1 cellular context compared by ENCODE assay signal in genomic region chr11:18394300-18394927, GRCh38.
TF ChIP-seq lines count a peak whose summit lies in the region.

Gene LDHA, plus strand, starts transcription at chr11:18394563. Its CDS starts 2,280 bp downstream, at chr11:18396843.

TF ChIP-seq in K562, 482 proteins besides CTCF, POLR2A, EP300 and RAD21 (continued from another document and continues in another):
- TF ChIP-seq, protein P1, sequence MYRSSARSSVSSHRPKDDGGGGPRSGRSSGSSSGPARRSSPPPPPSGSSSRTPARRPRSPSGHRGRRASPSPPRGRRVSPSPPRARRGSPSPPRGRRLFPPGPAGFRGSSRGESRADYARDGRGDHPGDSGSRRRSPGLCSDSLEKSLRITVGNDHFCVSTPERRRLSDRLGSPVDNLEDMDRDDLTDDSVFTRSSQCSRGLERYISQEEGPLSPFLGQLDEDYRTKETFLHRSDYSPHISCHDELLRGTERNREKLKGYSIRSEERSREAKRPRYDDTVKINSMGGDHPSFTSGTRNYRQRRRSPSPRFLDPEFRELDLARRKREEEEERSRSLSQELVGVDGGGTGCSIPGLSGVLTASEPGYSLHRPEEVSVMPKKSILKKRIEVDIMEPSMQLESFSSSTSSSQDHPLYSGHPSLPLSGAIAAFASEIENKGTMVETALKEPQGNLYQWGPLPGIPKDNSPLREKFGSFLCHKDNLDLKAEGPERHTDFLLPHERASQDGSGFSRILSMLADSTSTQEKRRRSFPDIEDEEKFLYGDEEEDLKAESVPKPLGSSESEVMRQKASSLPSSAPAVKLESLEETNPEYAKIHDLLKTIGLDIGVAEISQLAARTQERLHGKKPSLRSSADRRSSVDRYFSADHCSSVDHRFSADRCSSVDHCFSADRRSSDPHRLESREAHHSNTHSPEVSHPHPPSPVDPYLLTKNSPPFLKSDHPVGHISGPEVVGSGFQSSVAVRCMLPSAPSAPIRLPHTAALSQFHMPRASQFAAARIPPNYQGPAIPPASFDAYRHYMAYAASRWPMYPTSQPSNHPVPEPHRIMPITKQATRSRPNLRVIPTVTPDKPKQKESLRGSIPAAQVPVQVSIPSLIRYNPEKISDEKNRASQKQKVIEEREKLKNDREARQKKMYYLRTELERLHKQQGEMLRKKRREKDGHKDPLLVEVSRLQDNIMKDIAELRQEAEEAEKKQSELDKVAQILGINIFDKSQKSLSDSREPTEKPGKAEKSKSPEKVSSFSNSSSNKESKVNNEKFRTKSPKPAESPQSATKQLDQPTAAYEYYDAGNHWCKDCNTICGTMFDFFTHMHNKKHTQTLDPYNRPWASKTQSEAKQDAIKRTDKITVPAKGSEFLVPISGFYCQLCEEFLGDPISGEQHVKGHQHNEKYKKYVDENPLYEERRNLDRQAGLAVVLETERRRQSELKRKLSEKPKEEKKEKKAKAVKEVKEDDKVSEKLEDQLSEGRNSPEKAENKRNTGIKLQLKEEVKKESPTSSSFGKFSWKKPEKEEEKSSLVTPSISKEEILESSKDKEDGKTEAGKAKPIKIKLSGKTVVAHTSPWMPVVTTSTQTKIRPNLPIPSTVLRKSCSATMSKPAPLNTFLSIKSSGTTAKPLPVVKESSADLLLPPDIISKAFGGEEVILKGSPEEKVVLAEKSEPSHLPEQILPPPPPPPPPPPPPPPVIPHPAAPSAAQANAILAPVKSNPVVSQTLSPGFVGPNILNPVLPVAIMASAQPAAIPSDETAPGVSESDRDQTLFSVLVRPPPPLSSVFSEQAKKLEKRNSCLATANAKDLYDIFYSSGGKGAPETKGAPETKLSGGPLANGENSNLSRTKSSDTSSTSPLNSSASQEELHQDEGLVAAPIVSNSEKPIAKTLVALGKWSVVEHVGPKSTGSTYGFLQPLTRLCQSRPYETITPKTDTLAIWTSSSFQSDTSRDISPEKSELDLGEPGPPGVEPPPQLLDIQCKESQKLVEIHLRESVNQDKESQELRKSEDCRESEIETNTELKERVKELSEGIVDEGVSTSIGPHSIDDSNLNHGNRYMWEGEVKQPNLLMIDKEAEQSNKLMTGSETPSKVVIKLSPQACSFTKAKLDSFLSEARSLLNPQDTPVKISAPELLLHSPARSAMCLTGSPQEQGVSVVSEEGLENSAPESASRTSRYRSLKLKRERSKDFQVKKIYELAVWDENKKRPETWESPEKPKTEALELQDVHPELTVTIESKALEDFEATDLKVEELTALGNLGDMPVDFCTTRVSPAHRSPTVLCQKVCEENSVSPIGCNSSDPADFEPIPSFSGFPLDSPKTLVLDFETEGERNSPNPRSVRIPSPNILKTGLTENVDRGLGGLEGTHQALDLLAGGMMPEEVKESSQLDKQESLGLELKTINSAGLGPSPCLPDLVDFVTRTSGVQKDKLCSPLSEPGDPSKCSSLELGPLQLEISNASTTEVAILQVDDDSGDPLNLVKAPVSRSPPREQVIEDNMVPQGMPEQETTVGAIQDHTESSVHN (IDR thresholded peaks at IDR 0.05; ENCODE audit: borderline replicate concordance in 1 of 2, low read depth in 1 of 2), result no peak
- TF ChIP-seq NKRF (IDR thresholded peaks at IDR 0.05; ENCODE audit: borderline replicate concordance) (peak; percentile 91), DIDO1 (tag; IDR thresholded peaks at IDR 0.05; ENCODE audit: low read depth) (no peak), ZC3H8 (IDR thresholded peaks at IDR 0.05) (no peak), ZKSCAN1 (IDR thresholded peaks at IDR 0.05; ENCODE audit: low read depth, low read length) (no peak), POLR3G (IDR thresholded peaks at IDR 0.05; ENCODE audit: extremely low read depth, insufficient read length, insufficient replicate concordance) (no peak), ZNF143 (CRISPR knock-in tag; IDR thresholded peaks at IDR 0.05) (no peak), ZSCAN32 (CRISPR knock-in tag; IDR thresholded peaks at IDR 0.05) (no peak), CREBBP (IDR thresholded peaks at IDR 0.05; ENCODE audit: low read depth, low read length) (no peak), ZNF239 (CRISPR knock-in tag; IDR thresholded peaks at IDR 0.05) (no peak), NCOA4 (IDR thresholded peaks at IDR 0.05; ENCODE audit: partially characterized antibody) (no peak), BRF2 (IDR thresholded peaks at IDR 0.05; ENCODE audit: borderline replicate concordance, insufficient read depth, insufficient read length) (no peak), ZNF316 (IDR thresholded peaks at IDR 0.05) (peak; percentile 93), ZNF24 (IDR thresholded peaks at IDR 0.05) (no peak), TAF9B (IDR thresholded peaks at IDR 0.05; ENCODE audit: partially characterized antibody) (peak; percentile 73), ZNF431 (CRISPR knock-in tag; IDR thresholded peaks at IDR 0.05) (peak; percentile 79), HSF4 (CRISPR knock-in tag; IDR thresholded peaks at IDR 0.05; ENCODE audit: borderline replicate concordance) (no peak), CAMTA2 (CRISPR knock-in tag; conservative IDR thresholded peaks at IDR 0.05) (0 out of 2 replicates have a peak, but pooled peaks have one; percentile 22), ZNF146 (CRISPR knock-in tag; IDR thresholded peaks at IDR 0.05; ENCODE audit: unreplicated experiment) (no peak), HDAC6 (IDR thresholded peaks at IDR 0.05; ENCODE audit: low read depth, low read length) (no peak), HOXB6 (CRISPR knock-in tag; IDR thresholded peaks at IDR 0.05; ENCODE audit: borderline replicate concordance) (no peak), ELF2 (CRISPR knock-in tag; IDR thresholded peaks at IDR 0.05) (no peak), DACH1 (IDR thresholded peaks at IDR 0.05; ENCODE audit: partially characterized antibody) (no peak)
- TF ChIP-seq, protein P2, sequence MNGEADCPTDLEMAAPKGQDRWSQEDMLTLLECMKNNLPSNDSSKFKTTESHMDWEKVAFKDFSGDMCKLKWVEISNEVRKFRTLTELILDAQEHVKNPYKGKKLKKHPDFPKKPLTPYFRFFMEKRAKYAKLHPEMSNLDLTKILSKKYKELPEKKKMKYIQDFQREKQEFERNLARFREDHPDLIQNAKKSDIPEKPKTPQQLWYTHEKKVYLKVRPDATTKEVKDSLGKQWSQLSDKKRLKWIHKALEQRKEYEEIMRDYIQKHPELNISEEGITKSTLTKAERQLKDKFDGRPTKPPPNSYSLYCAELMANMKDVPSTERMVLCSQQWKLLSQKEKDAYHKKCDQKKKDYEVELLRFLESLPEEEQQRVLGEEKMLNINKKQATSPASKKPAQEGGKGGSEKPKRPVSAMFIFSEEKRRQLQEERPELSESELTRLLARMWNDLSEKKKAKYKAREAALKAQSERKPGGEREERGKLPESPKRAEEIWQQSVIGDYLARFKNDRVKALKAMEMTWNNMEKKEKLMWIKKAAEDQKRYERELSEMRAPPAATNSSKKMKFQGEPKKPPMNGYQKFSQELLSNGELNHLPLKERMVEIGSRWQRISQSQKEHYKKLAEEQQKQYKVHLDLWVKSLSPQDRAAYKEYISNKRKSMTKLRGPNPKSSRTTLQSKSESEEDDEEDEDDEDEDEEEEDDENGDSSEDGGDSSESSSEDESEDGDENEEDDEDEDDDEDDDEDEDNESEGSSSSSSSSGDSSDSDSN (IDR thresholded peaks at IDR 0.05; ENCODE audit: borderline replicate concordance in 1 of 2, low read depth in 2 of 2, low read length in 2 of 2), result 0 out of 4 replicates have a peak, but pooled peaks of 1 of the 2 experiments have one; percentile 55
- TF ChIP-seq, protein P3, sequence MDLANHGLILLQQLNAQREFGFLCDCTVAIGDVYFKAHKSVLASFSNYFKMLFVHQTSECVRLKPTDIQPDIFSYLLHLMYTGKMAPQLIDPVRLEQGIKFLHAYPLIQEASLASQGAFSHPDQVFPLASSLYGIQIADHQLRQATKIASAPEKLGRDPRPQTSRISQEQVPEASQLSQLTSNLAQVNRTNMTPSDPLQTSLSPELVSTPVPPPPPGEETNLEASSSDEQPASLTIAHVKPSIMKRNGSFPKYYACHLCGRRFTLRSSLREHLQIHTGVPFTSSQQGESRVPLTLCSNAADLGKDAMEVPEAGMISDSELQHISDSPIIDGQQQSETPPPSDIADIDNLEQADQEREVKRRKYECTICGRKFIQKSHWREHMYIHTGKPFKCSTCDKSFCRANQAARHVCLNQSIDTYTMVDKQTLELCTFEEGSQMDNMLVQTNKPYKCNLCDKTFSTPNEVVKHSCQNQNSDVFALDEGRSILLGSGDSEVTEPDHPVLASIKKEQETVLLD (IDR thresholded peaks at IDR 0.05), result no peak
- TF ChIP-seq, protein P4, sequence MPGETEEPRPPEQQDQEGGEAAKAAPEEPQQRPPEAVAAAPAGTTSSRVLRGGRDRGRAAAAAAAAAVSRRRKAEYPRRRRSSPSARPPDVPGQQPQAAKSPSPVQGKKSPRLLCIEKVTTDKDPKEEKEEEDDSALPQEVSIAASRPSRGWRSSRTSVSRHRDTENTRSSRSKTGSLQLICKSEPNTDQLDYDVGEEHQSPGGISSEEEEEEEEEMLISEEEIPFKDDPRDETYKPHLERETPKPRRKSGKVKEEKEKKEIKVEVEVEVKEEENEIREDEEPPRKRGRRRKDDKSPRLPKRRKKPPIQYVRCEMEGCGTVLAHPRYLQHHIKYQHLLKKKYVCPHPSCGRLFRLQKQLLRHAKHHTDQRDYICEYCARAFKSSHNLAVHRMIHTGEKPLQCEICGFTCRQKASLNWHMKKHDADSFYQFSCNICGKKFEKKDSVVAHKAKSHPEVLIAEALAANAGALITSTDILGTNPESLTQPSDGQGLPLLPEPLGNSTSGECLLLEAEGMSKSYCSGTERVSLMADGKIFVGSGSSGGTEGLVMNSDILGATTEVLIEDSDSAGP (CRISPR knock-in tag; IDR thresholded peaks at IDR 0.05), result peak; percentile 72; the same call in 1 of the 2 replicates
- TF ChIP-seq, protein P5, sequence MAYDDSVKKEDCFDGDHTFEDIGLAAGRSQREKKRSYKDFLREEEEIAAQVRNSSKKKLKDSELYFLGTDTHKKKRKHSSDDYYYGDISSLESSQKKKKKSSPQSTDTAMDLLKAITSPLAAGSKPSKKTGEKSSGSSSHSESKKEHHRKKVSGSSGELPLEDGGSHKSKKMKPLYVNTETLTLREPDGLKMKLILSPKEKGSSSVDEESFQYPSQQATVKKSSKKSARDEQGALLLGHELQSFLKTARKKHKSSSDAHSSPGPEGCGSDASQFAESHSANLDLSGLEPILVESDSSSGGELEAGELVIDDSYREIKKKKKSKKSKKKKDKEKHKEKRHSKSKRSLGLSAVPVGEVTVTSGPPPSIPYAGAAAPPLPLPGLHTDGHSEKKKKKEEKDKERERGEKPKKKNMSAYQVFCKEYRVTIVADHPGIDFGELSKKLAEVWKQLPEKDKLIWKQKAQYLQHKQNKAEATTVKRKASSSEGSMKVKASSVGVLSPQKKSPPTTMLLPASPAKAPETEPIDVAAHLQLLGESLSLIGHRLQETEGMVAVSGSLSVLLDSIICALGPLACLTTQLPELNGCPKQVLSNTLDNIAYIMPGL (CRISPR knock-in tag; IDR thresholded peaks at IDR 0.05), result peak; percentile 87; the same call in 1 of the 2 replicates
- TF ChIP-seq, protein P6, sequence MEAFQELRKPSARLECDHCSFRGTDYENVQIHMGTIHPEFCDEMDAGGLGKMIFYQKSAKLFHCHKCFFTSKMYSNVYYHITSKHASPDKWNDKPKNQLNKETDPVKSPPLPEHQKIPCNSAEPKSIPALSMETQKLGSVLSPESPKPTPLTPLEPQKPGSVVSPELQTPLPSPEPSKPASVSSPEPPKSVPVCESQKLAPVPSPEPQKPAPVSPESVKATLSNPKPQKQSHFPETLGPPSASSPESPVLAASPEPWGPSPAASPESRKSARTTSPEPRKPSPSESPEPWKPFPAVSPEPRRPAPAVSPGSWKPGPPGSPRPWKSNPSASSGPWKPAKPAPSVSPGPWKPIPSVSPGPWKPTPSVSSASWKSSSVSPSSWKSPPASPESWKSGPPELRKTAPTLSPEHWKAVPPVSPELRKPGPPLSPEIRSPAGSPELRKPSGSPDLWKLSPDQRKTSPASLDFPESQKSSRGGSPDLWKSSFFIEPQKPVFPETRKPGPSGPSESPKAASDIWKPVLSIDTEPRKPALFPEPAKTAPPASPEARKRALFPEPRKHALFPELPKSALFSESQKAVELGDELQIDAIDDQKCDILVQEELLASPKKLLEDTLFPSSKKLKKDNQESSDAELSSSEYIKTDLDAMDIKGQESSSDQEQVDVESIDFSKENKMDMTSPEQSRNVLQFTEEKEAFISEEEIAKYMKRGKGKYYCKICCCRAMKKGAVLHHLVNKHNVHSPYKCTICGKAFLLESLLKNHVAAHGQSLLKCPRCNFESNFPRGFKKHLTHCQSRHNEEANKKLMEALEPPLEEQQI (IDR thresholded peaks at IDR 0.05), result no peak
- TF ChIP-seq, protein P7, sequence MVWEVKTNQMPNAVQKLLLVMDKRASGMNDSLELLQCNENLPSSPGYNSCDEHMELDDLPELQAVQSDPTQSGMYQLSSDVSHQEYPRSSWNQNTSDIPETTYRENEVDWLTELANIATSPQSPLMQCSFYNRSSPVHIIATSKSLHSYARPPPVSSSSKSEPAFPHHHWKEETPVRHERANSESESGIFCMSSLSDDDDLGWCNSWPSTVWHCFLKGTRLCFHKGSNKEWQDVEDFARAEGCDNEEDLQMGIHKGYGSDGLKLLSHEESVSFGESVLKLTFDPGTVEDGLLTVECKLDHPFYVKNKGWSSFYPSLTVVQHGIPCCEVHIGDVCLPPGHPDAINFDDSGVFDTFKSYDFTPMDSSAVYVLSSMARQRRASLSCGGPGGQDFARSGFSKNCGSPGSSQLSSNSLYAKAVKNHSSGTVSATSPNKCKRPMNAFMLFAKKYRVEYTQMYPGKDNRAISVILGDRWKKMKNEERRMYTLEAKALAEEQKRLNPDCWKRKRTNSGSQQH (CRISPR knock-in tag; IDR thresholded peaks at IDR 0.05), result no peak
